ENCODE assay signal across 22 cellular contexts in the genomic region with DNA sequence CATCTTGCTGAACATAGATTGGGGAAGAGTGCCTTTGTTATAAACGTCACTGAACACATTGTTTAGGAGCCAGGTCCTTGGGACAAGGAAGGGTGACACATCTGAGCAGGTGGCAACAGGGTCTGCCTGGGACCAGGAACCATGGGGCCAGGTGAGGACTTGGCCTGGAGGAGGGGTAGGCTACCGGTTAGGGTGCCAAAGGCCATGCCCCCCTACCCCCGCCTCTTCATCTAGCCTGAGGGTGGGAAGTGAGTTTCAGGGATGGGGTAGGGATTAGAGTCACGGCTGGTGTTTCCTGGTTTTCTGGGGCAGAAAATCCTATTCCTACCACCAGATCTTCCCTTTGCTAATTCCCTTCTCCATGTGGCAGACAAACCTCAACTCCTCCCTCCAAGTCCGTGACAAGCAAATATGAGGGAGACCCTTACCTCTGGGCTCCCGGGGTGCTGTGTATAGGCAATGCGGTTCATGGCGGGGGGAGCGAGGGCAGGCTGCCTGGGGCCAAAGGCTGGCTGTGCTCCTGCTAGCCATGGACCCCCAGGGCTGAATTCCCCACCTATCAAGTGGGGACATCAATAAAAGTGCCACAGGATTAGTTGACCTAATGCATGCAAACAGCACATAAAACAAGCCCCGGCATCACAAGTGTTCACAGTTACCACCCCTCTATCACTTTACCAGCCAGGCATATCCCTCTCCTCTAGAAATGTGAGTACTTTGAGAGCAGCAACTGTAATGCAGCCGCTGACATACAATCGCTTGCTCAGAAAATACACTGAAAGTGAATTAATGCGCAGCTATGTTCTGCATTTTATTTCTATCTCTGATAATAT. TPM values are rescaled to one million over a fixed set of nuclear protein-coding genes. Genes with fewer than 3 reads are reported as not detected.
DNase-seq lines count a peak whose midpoint lies in the region; ATAC-seq and TF ChIP-seq lines count a peak whose summit lies in the region.
"Had no signal": no experiment of that assay in that cellular context is flagged by ENCODE, and none has a peak within 500 bp of the region (broad histone marks: within the 10 kb centered on the region; RNA-seq: fewer than 3 reads in every experiment).

No MANE protein-coding gene starts in this region.

- peak overlapping the region; percentile 44 for H3K27ac ChIP-seq in CD4-positive, alpha-beta T cell (ENCODE audit: low read depth, low read length)
- no peak overlapping the region for H3K27ac ChIP-seq in CD8-positive, alpha-beta memory T cell (ENCODE audit: low read depth, low read length)
- H3K27ac ChIP-seq in iPS-20b (ENCODE audit: low read length): no peak overlapping the region
- H3K27ac ChIP-seq: ascending aorta, left lung, pancreas, skin epidermis, transverse colon had no signal

- no peak for ATAC-seq in CD4-positive, alpha-beta T cell (ENCODE audit: poor library complexity)
- no peak for ATAC-seq in activated CD8-positive, alpha-beta T cell treated with anti-CD3 and anti-CD28 coated beads for 36 hours
- ATAC-seq in GM21423 (IDR thresholded peaks at IDR 0.05; ENCODE audit: unreplicated experiment): no peak
- ATAC-seq: activated CD4-positive, CD25-positive, alpha-beta regulatory T cell treated with anti-CD3 and anti-CD28 coated beads, Interleukin-2, amount 50 U/mL, for 24 hours; HepG2; left lung; pancreas; Right ventricle myocardium inferior had no signal

- TF ChIP-seq CTCF in CD4-positive, alpha-beta T cell (IDR thresholded peaks at IDR 0.05): no peak
- no peak for TF ChIP-seq CTCF in activated CD8-positive, alpha-beta T cell treated with anti-CD3 and anti-CD28 coated beads for 36 hours (IDR thresholded peaks at IDR 0.05)

- CTCF ChIA-PET in CD4-positive, alpha-beta T cell (lab: Charles Lee): no interaction called here
- CTCF ChIA-PET in CD8-positive, alpha-beta memory T cell (lab: Charles Lee): interaction anchor here (0.9 kb wide), 1 partner anchor 13 kb away, joined by 4 read pairs; no protein-coding TSS in a partner anchor
- CTCF ChIA-PET in activated CD8-positive, alpha-beta T cell treated with anti-CD3 and anti-CD28 coated beads for 36 hours (lab: Charles Lee): interaction anchor here (6.0 kb wide), 1 partner anchor 13 kb away, joined by 62 read pairs; a partner anchor contains a TSS

- H3K9me3 Mint-ChIP-seq in CD4-positive, alpha-beta T cell: no peaks in the 10 kb centered on the region
- no peaks in the 10 kb centered on the region for H3K9me3 Mint-ChIP-seq in CD8-positive, alpha-beta memory T cell
- H3K9me3 Mint-ChIP-seq in activated CD8-positive, alpha-beta T cell treated with anti-CD3 and anti-CD28 coated beads for 36 hours: no peaks in the 10 kb centered on the region

- DNase-seq in CD4-positive, alpha-beta T cell: no peak
- no peak for DNase-seq in CD8-positive, alpha-beta memory T cell
- DNase-seq in activated CD8-positive, alpha-beta T cell treated with anti-CD3 and anti-CD28 coated beads for 36 hours: no peak
- DNase-seq in SKM-1 treated with dmso at 0.1 percent for 144 hours (lab: John Stamatoyannopoulos, UW; ENCODE audit: unreplicated experiment) (no peak), glomerular visceral epithelial cell (ENCODE audit: extremely low spot score) (no peak)
- DNase-seq: GOT3; left lung; MG63; NCI-H446 treated with DMSO at 0.1 percent for 48 hours; pancreas; stimulated activated CD4-positive, alpha-beta T cell treated with anti-CD3 and anti-CD28 coated beads, Interleukin-4, amount 100 ng/mL, for 4 hours; stimulated activated CD8-positive, alpha-beta memory T cell treated with anti-CD3 and anti-CD28 coated beads, Interleukin-4, amount 100 ng/mL, for 48 hours; transverse colon had no signal

- peak overlapping the region; percentile 100 for H3K27ac Mint-ChIP-seq in CD4-positive, alpha-beta T cell
- peak overlapping the region; percentile 7 to 96 (median 76) for H3K27ac Mint-ChIP-seq in CD8-positive, alpha-beta memory T cell
- peak overlapping the region; percentile 97 for H3K27ac Mint-ChIP-seq in activated CD8-positive, alpha-beta T cell treated with anti-CD3 and anti-CD28 coated beads for 36 hours

- H3K36me3 ChIP-seq in CD8-positive, alpha-beta memory T cell (ENCODE audit: insufficient read depth, low read length): peaks cover 18% of the 10 kb centered on the region
- no peaks in the 10 kb centered on the region for H3K36me3 ChIP-seq in iPS-20b (ENCODE audit: insufficient read depth, low read depth, low read length)
- H3K36me3 ChIP-seq: ascending aorta, left lung, MG63, pancreas, transverse colon had no signal

- no peaks in the 10 kb centered on the region for H3K27me3 ChIP-seq in CD4-positive, alpha-beta T cell (ENCODE audit: control insufficient read depth, insufficient read depth, low read length)
- no peaks in the 10 kb centered on the region for H3K27me3 ChIP-seq in CD8-positive, alpha-beta memory T cell (ENCODE audit: insufficient read depth, low read length, poor library complexity, severe bottlenecking)
- H3K27me3 ChIP-seq in iPS-20b (ENCODE audit: insufficient read depth, low read length): no peaks in the 10 kb centered on the region
- H3K27me3 ChIP-seq: ascending aorta, pancreas, transverse colon had no signal

- H3K4me3 Mint-ChIP-seq in CD4-positive, alpha-beta T cell: peak overlapping the region; percentile 68
- H3K4me3 Mint-ChIP-seq in CD8-positive, alpha-beta memory T cell: peak overlapping the region in 6 of 7 donors; percentile 18 to 79 (median 49)
- peak overlapping the region; percentile 30 for H3K4me3 Mint-ChIP-seq in activated CD8-positive, alpha-beta T cell treated with anti-CD3 and anti-CD28 coated beads for 36 hours

- H3K36me3 Mint-ChIP-seq in CD4-positive, alpha-beta T cell (ENCODE audit: low read depth): peaks cover 98% of the 10 kb centered on the region
- H3K36me3 Mint-ChIP-seq in CD8-positive, alpha-beta memory T cell: peaks cover 6 to 92% (median 29%) of the 10 kb centered on the region in 3 donors
- H3K36me3 Mint-ChIP-seq in activated CD8-positive, alpha-beta T cell treated with anti-CD3 and anti-CD28 coated beads for 36 hours (ENCODE audit: low read depth): peaks cover 79% of the 10 kb centered on the region

- no peak overlapping the region for H3K4me3 ChIP-seq in CD8-positive, alpha-beta memory T cell (ENCODE audit: low read length)
- peak overlapping the region; percentile 8; the same call in 1 of the 2 replicates for H3K4me3 ChIP-seq in iPS-20b (ENCODE audit: low read length)
- H3K4me3 ChIP-seq: ascending aorta, left lung, MG63, pancreas, skin epidermis, transverse colon had no signal

- no peak overlapping the region for H3K9ac ChIP-seq in iPS-20b (ENCODE audit: low read depth, low read length)

- no peaks in the 10 kb centered on the region for H3K9me3 ChIP-seq in CD4-positive, alpha-beta T cell (ENCODE audit: control insufficient read depth, low read length)
- no peaks in the 10 kb centered on the region for H3K9me3 ChIP-seq in CD8-positive, alpha-beta memory T cell (ENCODE audit: low read length)
- no peaks in the 10 kb centered on the region for H3K9me3 ChIP-seq in iPS-20b (ENCODE audit: insufficient read depth, low read depth, low read length)
- H3K9me3 ChIP-seq: ascending aorta, left lung, MG63, pancreas, transverse colon had no signal

- POLR2A ChIA-PET in CD4-positive, alpha-beta T cell (lab: Charles Lee): interaction anchor here (1.5 to 5.3 kb wide), 7 partner anchors 10 to 79 kb away, joined by 3 to 89 read pairs (median 8); a partner anchor contains a TSS
- POLR2A ChIA-PET in CD8-positive, alpha-beta memory T cell (lab: Charles Lee): interaction anchor here (0.6 kb wide), 1 partner anchor 8 kb away, joined by 3 read pairs; no protein-coding TSS in a partner anchor
- POLR2A ChIA-PET in activated CD8-positive, alpha-beta T cell treated with anti-CD3 and anti-CD28 coated beads for 36 hours (lab: Charles Lee): interaction anchor here (1.0 to 8.8 kb wide), 6 partner anchors 11 to 57 kb away, joined by 3 to 148 read pairs (median 40); a partner anchor contains a TSS

- H3K4me1 Mint-ChIP-seq in CD4-positive, alpha-beta T cell (ENCODE audit: low read depth): peaks cover 94% of the 10 kb centered on the region
- H3K4me1 Mint-ChIP-seq in CD8-positive, alpha-beta memory T cell: peaks cover 90 to 100% (median 98%) of the 10 kb centered on the region in 3 donors
- H3K4me1 Mint-ChIP-seq in activated CD8-positive, alpha-beta T cell treated with anti-CD3 and anti-CD28 coated beads for 36 hours (ENCODE audit: low read depth): peaks cover 96% of the 10 kb centered on the region

- no peaks in the 10 kb centered on the region for H3K27me3 Mint-ChIP-seq in CD4-positive, alpha-beta T cell
- H3K27me3 Mint-ChIP-seq in CD8-positive, alpha-beta memory T cell: no peaks in the 10 kb centered on the region
- no peaks in the 10 kb centered on the region for H3K27me3 Mint-ChIP-seq in activated CD8-positive, alpha-beta T cell treated with anti-CD3 and anti-CD28 coated beads for 36 hours

- intact Hi-C loops in CD4-positive, alpha-beta T cell (cut with DNase I, micrococcal nuclease): no loop called here
- intact Hi-C loops in activated CD8-positive, alpha-beta T cell treated with anti-CD3 and anti-CD28 coated beads for 36 hours (cut with micrococcal nuclease): loop anchor here (5.0 kb wide), 1 partner anchor 52 kb away; no protein-coding TSS in a partner anchor

- H3K4me1 ChIP-seq in CD8-positive, alpha-beta memory T cell (ENCODE audit: insufficient read depth, low read length): peaks cover 98% of the 10 kb centered on the region
- peaks cover 17% of the 10 kb centered on the region; the same call in 1 of the 2 replicates for H3K4me1 ChIP-seq in iPS-20b (ENCODE audit: insufficient read depth, low read length)
- H3K4me1 ChIP-seq: ascending aorta, left lung, pancreas, transverse colon had no signal

RNA-seq across cellular contexts. Expression of a gene that starts 14.5 kb away (rescaled TPM):
- 100 to 1,000 TPM; 355 to 378 TPM for total RNA-seq in CD4-positive, alpha-beta T cell
- total RNA-seq in CD8-positive, alpha-beta memory T cell: 100 to 1,000 TPM; 130 to 133 TPM
- polyA plus RNA-seq in CD8-positive, alpha-beta memory T cell: 395 TPM
- 100 to 1,000 TPM; 224 to 229 TPM for total RNA-seq in activated CD8-positive, alpha-beta T cell treated with anti-CD3 and anti-CD28 coated beads for 36 hours
- total RNA-seq: chondrocyte, fibroblast of villous mesenchyme had no signal
- polyA plus RNA-seq: HepG2 had no signal

RNA-seq across cellular contexts. Expression of a gene that starts 49.7 kb away (rescaled TPM):
- 10 to 100 TPM; 10.7 to 11.2 TPM for total RNA-seq in CD4-positive, alpha-beta T cell
- total RNA-seq in CD8-positive, alpha-beta memory T cell: 10 to 100 TPM; 14.6 to 15.3 TPM
- polyA plus RNA-seq in CD8-positive, alpha-beta memory T cell: 19.5 TPM
- total RNA-seq in activated CD8-positive, alpha-beta T cell treated with anti-CD3 and anti-CD28 coated beads for 36 hours: 1 to 10 TPM; 9.7 to 10.0 TPM
